In the genomic region with DNA sequence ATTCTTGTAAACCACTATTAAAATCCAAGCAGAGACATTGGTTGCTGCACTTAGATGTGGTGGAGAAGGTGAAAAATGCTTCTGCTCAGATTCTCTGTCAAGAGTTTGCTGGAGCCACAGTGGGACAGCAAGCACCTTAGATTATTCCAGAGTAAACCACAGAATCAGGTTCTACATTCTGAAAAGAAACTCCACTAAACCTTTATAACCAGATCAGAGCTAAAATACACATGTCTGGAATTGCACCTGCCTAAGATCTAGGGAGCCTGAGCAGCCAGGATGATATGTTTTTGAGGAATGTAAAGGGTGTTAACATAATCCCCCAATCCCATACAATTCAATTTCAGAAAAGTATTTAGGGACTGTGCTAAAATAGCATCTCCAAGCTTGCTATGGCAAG, we compare ENCODE assay signal across 9 cellular contexts. TPM values are rescaled to one million over a fixed set of nuclear protein-coding genes. Genes with fewer than 3 reads are reported as not detected.
"Had no signal": no experiment of that assay in that cellular context is flagged by ENCODE, and none has a peak within 500 bp of the region (broad histone marks: within the 10 kb centered on the region; RNA-seq: fewer than 3 reads in every experiment).

Gene ZPLD1 (plus strand): TSS at position 301 of the 400 bp plus-strand sequence. CDS start 3,473 bp downstream, outside the sequence.

- H3K36me3 ChIP-seq: HAP-1 had no signal

- ATAC-seq: HCT116 had no signal

- H2AFZ ChIP-seq: GM23248 had no signal

- H3K9me3 ChIP-seq: HAP-1 had no signal

- H3K27ac ChIP-seq: GM23248 had no signal

- H3K9ac ChIP-seq: GM23248 had no signal

- H3K4me3 ChIP-seq: GM23248, HAP-1 had no signal

- DNase-seq: GM23248, GOT3, H7, HFFc6, IMR-90 had no signal

- H3K4me1 ChIP-seq: HAP-1 had no signal

RNA-seq across cellular contexts. Expression of gene ZPLD1, which starts in this region (rescaled TPM):
- total RNA-seq: H4, H7, HT-29 had no signal
